7 cellular contexts compared by ENCODE assay signal in genomic region chr21:6376321-6377070, GRCh38.
DNase-seq lines count a peak whose midpoint lies in the region; ATAC-seq, FAIRE-seq and TF ChIP-seq lines count a peak whose summit lies in the region.
"Not testable (repeated sequence)": the region's sequence is repeated elsewhere in the genome, so short reads cannot be mapped to it uniquely, and the experiment has no call there.

No MANE protein-coding gene starts in this region.

- H4K20me1 ChIP-seq in Karpas-422 (ENCODE audit: insufficient read depth, low read depth, low read length), result not testable (repeated sequence)

- not testable (repeated sequence) for H3K4me1 ChIP-seq in Karpas-422 (ENCODE audit: low read length); pancreas

- POLR2A ChIA-PET in activated CD8-positive, alpha-beta T cell treated with anti-CD3 and anti-CD28 coated beads, Interleukin-2, amount 10 ng/mL, durations not matched to agents 7 days and 5 days (lab: Charles Lee), result not testable (repeated sequence)

- not testable (repeated sequence) for H3K79me2 ChIP-seq in Karpas-422 (ENCODE audit: low read length)

- TF ChIP-seq POLR2A in lower leg skin (IDR thresholded peaks at IDR 0.05), result not testable (repeated sequence)

- not testable (repeated sequence) for H2AFZ ChIP-seq in Karpas-422 (ENCODE audit: low read length)

- not testable (repeated sequence) for TF ChIP-seq CTCF in lower leg skin (IDR thresholded peaks at IDR 0.05); pancreas (IDR thresholded peaks at IDR 0.05)

- H3K9me2 ChIP-seq in Karpas-422 (replicated peaks; ENCODE audit: insufficient read depth, low read length), result not testable (repeated sequence)

- H3K4me2 ChIP-seq in Karpas-422 (ENCODE audit: low read depth, low read length, poor library complexity, severe bottlenecking), result not testable (repeated sequence)

- not testable (repeated sequence) for ATAC-seq in activated CD8-positive, alpha-beta T cell treated with anti-CD3 and anti-CD28 coated beads, Interleukin-2, amount 10 ng/mL, durations not matched to agents 7 days and 5 days; Right ventricle myocardium superior (ENCODE audit: poor library complexity); pancreas

- H3K4me3 ChIP-seq in Karpas-422 (ENCODE audit: low read length); lower leg skin (ENCODE audit: low read depth, poor library complexity, severe bottlenecking); pancreas: not testable (repeated sequence)

- not testable (repeated sequence) for FAIRE-seq in pancreas (lab: Jason Lieb, UNC)

- not testable (repeated sequence) for H3K36me3 ChIP-seq in Karpas-422 (ENCODE audit: insufficient read depth, low read length); pancreas

- not testable (repeated sequence) for H3K27me3 ChIP-seq in Karpas-422 (ENCODE audit: low read length); pancreas

- not testable (repeated sequence) for H3K27me3 Mint-ChIP-seq in activated CD8-positive, alpha-beta T cell treated with anti-CD3 and anti-CD28 coated beads, Interleukin-2, amount 10 ng/mL, durations not matched to agents 7 days and 5 days (ENCODE audit: low read depth); activated naive CD4-positive, alpha-beta T cell treated with anti-CD3 and anti-CD28 coated beads, Interleukin-2, amount 50 U/mL, for 24 hours

- not testable (repeated sequence) for H3K4me3 Mint-ChIP-seq in activated CD8-positive, alpha-beta T cell treated with anti-CD3 and anti-CD28 coated beads, Interleukin-2, amount 10 ng/mL, durations not matched to agents 7 days and 5 days; activated naive CD4-positive, alpha-beta T cell treated with anti-CD3 and anti-CD28 coated beads, Interleukin-2, amount 50 U/mL, for 24 hours

- not testable (repeated sequence) for H3K27ac ChIP-seq in Karpas-422 (ENCODE audit: low read length); pancreas

- intact Hi-C loops in Right ventricle myocardium superior (cut with DNase I); lower leg skin (cut with DNase I; ENCODE audit: low total_unique reads); pancreas (cut with DNase I): not testable (repeated sequence)

- H3K9me3 Mint-ChIP-seq in activated CD8-positive, alpha-beta T cell treated with anti-CD3 and anti-CD28 coated beads, Interleukin-2, amount 10 ng/mL, durations not matched to agents 7 days and 5 days (ENCODE audit: insufficient read depth); activated naive CD4-positive, alpha-beta T cell treated with anti-CD3 and anti-CD28 coated beads, Interleukin-2, amount 50 U/mL, for 24 hours: not testable (repeated sequence)

- CTCF ChIA-PET in activated CD8-positive, alpha-beta T cell treated with anti-CD3 and anti-CD28 coated beads, Interleukin-2, amount 10 ng/mL, durations not matched to agents 7 days and 5 days (lab: Charles Lee), result not testable (repeated sequence)

- not testable (repeated sequence) for H3K36me3 Mint-ChIP-seq in activated CD8-positive, alpha-beta T cell treated with anti-CD3 and anti-CD28 coated beads, Interleukin-2, amount 10 ng/mL, durations not matched to agents 7 days and 5 days (ENCODE audit: low read depth); activated naive CD4-positive, alpha-beta T cell treated with anti-CD3 and anti-CD28 coated beads, Interleukin-2, amount 50 U/mL, for 24 hours

- not testable (repeated sequence) for H3K9me3 ChIP-seq in Karpas-422 (ENCODE audit: low read length); pancreas

- 66 to 77% methylated on average over 9 of the region's 9 CpGs for WGBS in lower leg skin, 2 donors
- WGBS in pancreas, 2 donors, result 70 to 72% methylated on average over 9 of the region's 9 CpGs

- not testable (repeated sequence) for H3K4me1 Mint-ChIP-seq in activated CD8-positive, alpha-beta T cell treated with anti-CD3 and anti-CD28 coated beads, Interleukin-2, amount 10 ng/mL, durations not matched to agents 7 days and 5 days (ENCODE audit: low read depth); activated naive CD4-positive, alpha-beta T cell treated with anti-CD3 and anti-CD28 coated beads, Interleukin-2, amount 50 U/mL, for 24 hours

- peak; percentile 33 for DNase-seq in Karpas-422
- peak; percentile 4 for DNase-seq in activated CD8-positive, alpha-beta T cell treated with anti-CD3 and anti-CD28 coated beads, Interleukin-2, amount 10 ng/mL, durations not matched to agents 7 days and 5 days
- peak; percentile 17 for DNase-seq in Right ventricle myocardium superior
- peak; percentile 12 to 42 for DNase-seq in lower leg skin (ENCODE audit: low spot score in 2 of 2)
- peak in 4 of 6 donors; percentile 5 to 16 (median 9) for DNase-seq in pancreas
- DNase-seq in stimulated activated CD4-positive, alpha-beta T cell treated with anti-CD3 and anti-CD28 coated beads, Interleukin-15, amount 100 ng/mL, for 24 hours, result peak; percentile 1

- H3K27ac Mint-ChIP-seq in activated CD8-positive, alpha-beta T cell treated with anti-CD3 and anti-CD28 coated beads, Interleukin-2, amount 10 ng/mL, durations not matched to agents 7 days and 5 days, result not testable (repeated sequence)
- peak overlapping the region; percentile 30 for H3K27ac Mint-ChIP-seq in activated naive CD4-positive, alpha-beta T cell treated with anti-CD3 and anti-CD28 coated beads, Interleukin-2, amount 50 U/mL, for 24 hours

- H3K9ac ChIP-seq in Karpas-422 (ENCODE audit: low read length), result not testable (repeated sequence)
